13 cellular contexts compared by ENCODE assay signal in the genomic region with DNA sequence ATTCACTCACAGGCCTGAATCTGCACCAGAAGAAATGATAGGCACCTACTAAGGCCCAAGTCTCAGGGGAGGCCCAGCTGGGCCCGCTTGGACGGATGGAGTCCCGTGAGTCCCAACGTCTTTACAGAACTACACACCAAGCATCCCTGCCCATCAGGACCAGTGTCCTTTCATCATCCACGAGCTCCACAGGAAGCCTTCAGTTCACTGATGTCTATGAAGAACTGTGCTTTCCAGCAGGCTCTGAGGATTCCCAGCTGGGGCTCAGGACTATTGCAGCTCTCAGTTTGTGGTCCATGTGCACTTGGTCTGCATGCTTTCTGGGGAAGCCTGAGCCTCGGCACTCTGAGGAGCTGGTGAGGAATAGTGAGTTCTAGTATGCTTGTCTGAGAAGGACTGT.
DNase-seq lines count a peak whose midpoint lies in the region; ATAC-seq and TF ChIP-seq lines count a peak whose summit lies in the region.
"Had no signal": no experiment of that assay in that cellular context is flagged by ENCODE, and none has a peak within 500 bp of the region (broad histone marks: within the 10 kb centered on the region; RNA-seq: fewer than 3 reads in every experiment).

No MANE protein-coding gene starts in this region.

- H3K36me3 ChIP-seq in IMR-90 (ENCODE audit: control insufficient read depth, insufficient read depth, low read length) (no peaks in the 10 kb centered on the region), mesenchymal stem cell (ENCODE audit: control insufficient read depth in 1 of 2, insufficient read depth in 2 of 2, low read depth in 1 of 2, low read length in 2 of 2) (no peaks in the 10 kb centered on the region), sigmoid colon (no peaks in the 10 kb centered on the region), brain microvascular endothelial cell (replicated peaks) (no peaks in the 10 kb centered on the region)
- H3K36me3 ChIP-seq: BLaER1 had no signal

- CTCF ChIA-PET in IMR-90 (lab: Yijun Ruan, JAX) = interaction anchor here (1.1 kb wide), 1 partner anchor 11 kb away, joined by 3 read pairs; no protein-coding TSS in a partner anchor

- dilution Hi-C loops in IMR-90 (cut with HindIII; ENCODE audit: low sequenced_read_pairs, unreplicated experiment) = no loop called here

- H3K9me3 ChIP-seq in IMR-90 (ENCODE audit: control insufficient read depth, insufficient read depth, low read length) (no peaks in the 10 kb centered on the region), mesenchymal stem cell (ENCODE audit: control insufficient read depth, low read length) (no peaks in the 10 kb centered on the region), sigmoid colon (no peaks in the 10 kb centered on the region)
- H3K9me3 ChIP-seq: BLaER1 had no signal

- ATAC-seq in IMR-90 (ENCODE audit: low read depth) = no peak

- H3K79me1 ChIP-seq in IMR-90 (ENCODE audit: low read depth in 1 of 2, low read length in 2 of 2) (no peaks in the 10 kb centered on the region), mesenchymal stem cell (replicated peaks; ENCODE audit: low read length, poor library complexity, severe bottlenecking) (no peaks in the 10 kb centered on the region)

- H4K5ac ChIP-seq in IMR-90 (ENCODE audit: low read depth, low read length) = no peak overlapping the region; the same call in 1 of the 2 replicates

- H2BK20ac ChIP-seq in IMR-90 (ENCODE audit: low read depth, low read length) = peak overlapping the region; percentile 39

- H2AFZ ChIP-seq in IMR-90 (replicated peaks; ENCODE audit: low read length, poor library complexity) = no peak overlapping the region
- H2AFZ ChIP-seq in mesenchymal stem cell (ENCODE audit: low read depth, low read length) = no peak overlapping the region

- no peak for TF ChIP-seq EP300 in sigmoid colon (IDR thresholded peaks at IDR 0.05)

- H2AK9ac ChIP-seq in IMR-90 (replicated peaks; ENCODE audit: low read depth, low read length, poor library complexity) = no peak overlapping the region

- peaks cover 25% of the 10 kb centered on the region for H3K4me1 ChIP-seq in IMR-90 (ENCODE audit: control insufficient read depth, insufficient read depth, low read length)
- peaks cover 17% of the 10 kb centered on the region for H3K4me1 ChIP-seq in mesenchymal stem cell (ENCODE audit: control insufficient read depth, insufficient read depth, low read depth, low read length)
- H3K4me1 ChIP-seq in sigmoid colon = peaks cover 0 to 49% (median 42%) of the 10 kb centered on the region in 4 donors
- H3K4me1 ChIP-seq: BLaER1 had no signal

- TF ChIP-seq CTCF in IMR-90 (conservative IDR thresholded peaks at IDR 0.05; ENCODE audit: low read depth, low read length) (no peak), sigmoid colon (IDR thresholded peaks at IDR 0.05) (no peak), brain microvascular endothelial cell (IDR thresholded peaks at IDR 0.05; ENCODE audit: low read depth, low read length, missing control alignments) (no peak)

- H3K23ac ChIP-seq in IMR-90 (ENCODE audit: low read depth, low read length) (peak overlapping the region; percentile 50; the same call in 1 of the 2 replicates), mesenchymal stem cell (ENCODE audit: low read length in 2 of 2) (no peak overlapping the region)

- TF ChIP-seq POLR2A in IMR-90 (IDR thresholded peaks at IDR 0.05; ENCODE audit: low read depth, low read length) (no peak), sigmoid colon (IDR thresholded peaks at IDR 0.05) (no peak)

- H2BK15ac ChIP-seq in IMR-90 (ENCODE audit: low read depth, low read length) (peak overlapping the region; percentile 42; the same call in 2 of the 3 replicates), mesenchymal stem cell (ENCODE audit: low read depth, poor library complexity, severe bottlenecking) (no peak overlapping the region)

- H3K4ac ChIP-seq in IMR-90 (ENCODE audit: low read depth, low read length) (peak overlapping the region; percentile 64), mesenchymal stem cell (ENCODE audit: low read depth in 1 of 2, low read length in 2 of 2) (no peak overlapping the region)

- H4K8ac ChIP-seq in IMR-90 (ENCODE audit: low read depth in 2 of 2, low read length in 2 of 2) = peak overlapping the region; percentile 18 to 60; a peak in 3 of 4 replicates
- H4K8ac ChIP-seq in mesenchymal stem cell (ENCODE audit: low read length) = no peak overlapping the region

- H2BK12ac ChIP-seq in mesenchymal stem cell (ENCODE audit: low read length in 2 of 2) = no peak overlapping the region

- H3K18ac ChIP-seq in IMR-90 (ENCODE audit: low read depth, low read length) (peak overlapping the region; percentile 2; the same call in 1 of the 2 replicates), mesenchymal stem cell (ENCODE audit: low read depth in 1 of 2, low read length in 2 of 2) (no peak overlapping the region)

- peak overlapping the region; percentile 31; the same call in 1 of the 2 replicates for H4K91ac ChIP-seq in IMR-90 (ENCODE audit: insufficient read depth, low read depth, low read length)
- H4K91ac ChIP-seq in mesenchymal stem cell (ENCODE audit: low read length) = no peak overlapping the region

- POLR2A ChIA-PET in IMR-90 (lab: Charles Lee; ENCODE audit: unreplicated experiment) = no interaction called here

- BruUV-seq in IMR-90 (replicated peaks; lab: Mats Ljungman, UMichigan) = no TSS peak

- H2AK5ac ChIP-seq in IMR-90 (ENCODE audit: low read depth, low read length) = peak overlapping the region; percentile 54; the same call in 1 of the 2 replicates
- no peak overlapping the region for H2AK5ac ChIP-seq in mesenchymal stem cell (ENCODE audit: low read length, severe bottlenecking)

- H3K9me1 ChIP-seq in IMR-90 (ENCODE audit: insufficient read depth, low read length) = peaks cover 18% of the 10 kb centered on the region

- no peaks in the 10 kb centered on the region for H3K27me3 ChIP-seq in IMR-90 (ENCODE audit: control insufficient read depth, insufficient read depth, low read length)
- H3K27me3 ChIP-seq in mesenchymal stem cell (ENCODE audit: control insufficient read depth in 1 of 2, insufficient read depth in 1 of 2, low read length in 2 of 2) = no peaks in the 10 kb centered on the region
- H3K27me3 ChIP-seq in sigmoid colon = no peaks in the 10 kb centered on the region
- no peaks in the 10 kb centered on the region for H3K27me3 ChIP-seq in brain microvascular endothelial cell (replicated peaks)
- H3K27me3 ChIP-seq: BLaER1 had no signal

- H3K27ac ChIP-seq in IMR-90 (ENCODE audit: insufficient read depth, low read length) (peak overlapping the region; percentile 56; the same call in 1 of the 2 replicates), mesenchymal stem cell (ENCODE audit: low read length, poor library complexity, severe bottlenecking) (no peak overlapping the region), sigmoid colon (peak overlapping the region; percentile 72 to 89 (median 84)), brain microvascular endothelial cell (no peak overlapping the region)
- H3K27ac ChIP-seq: BLaER1 had no signal

- intact Hi-C loops in IMR-90 (cut with micrococcal nuclease) = loop anchor here (10.0 kb wide), 2 partner anchors 379 to 449 kb away; no protein-coding TSS in a partner anchor
- intact Hi-C loops in sigmoid colon (cut with DNase I) = loop anchor here (5.0 to 10.0 kb wide), 3 partner anchors 66 to 449 kb away; no protein-coding TSS in a partner anchor

- WGBS in IMR-90 (ENCODE audit: extremely low coverage in 2 of 2, insufficient read length in 1 of 2), 2 experiments = no CpG with 5 or more reads among the region's 6 CpGs
- 81% methylated on average over 6 of the region's 6 CpGs for WGBS in mesenchymal stem cell
- 72 to 73% methylated on average over 6 of the region's 6 CpGs for WGBS in sigmoid colon, 2 donors

- in situ Hi-C loops in IMR-90 (cut with MboI; ENCODE audit: low sequenced_read_pairs) (no loop called here), brain microvascular endothelial cell (cut with HindIII; ENCODE audit: low pct_ligation_motif_present, low sequenced_read_pairs) (no loop called here)

- no peak overlapping the region for H3K56ac ChIP-seq in IMR-90 (ENCODE audit: extremely low read depth, insufficient read depth, low read length)

- DNase-seq in IMR-90 (no peak), mesenchymal stem cell (no peak), sigmoid colon (no peak), brain microvascular endothelial cell (no peak), RPMI8226 (no peak), C1 segment of cervical spinal cord (lab: John Stamatoyannopoulos, UW) (no peak), D341Med (ENCODE audit: low spot score) (no peak)
- DNase-seq: CD4-positive, CD25-positive, alpha-beta regulatory T cell; DMS79 treated with DMSO at 0.1 percent for 48 hours; EL; HCEC 1CT; HFFc6 had no signal

- H2BK120ac ChIP-seq in IMR-90 (ENCODE audit: low read depth, low read length) (peak overlapping the region; percentile 73), mesenchymal stem cell (ENCODE audit: low read depth, low read length) (no peak overlapping the region)

- no peak overlapping the region for H3K4me3 ChIP-seq in IMR-90 (ENCODE audit: insufficient read depth, low read depth, low read length)
- peak overlapping the region in 1 of 2 experiments; percentile 65 for H3K4me3 ChIP-seq in mesenchymal stem cell (ENCODE audit: insufficient read depth in 1 of 2, low read depth in 1 of 2, low read length in 2 of 2)
- no peak overlapping the region for H3K4me3 ChIP-seq in sigmoid colon
- no peak overlapping the region for H3K4me3 ChIP-seq in brain microvascular endothelial cell (ENCODE audit: low read depth, low read length)
- H3K4me3 ChIP-seq: BLaER1 had no signal

- no peak overlapping the region for H2BK5ac ChIP-seq in IMR-90 (ENCODE audit: low read depth, low read length, poor library complexity, severe bottlenecking)
- no peak overlapping the region for H2BK5ac ChIP-seq in mesenchymal stem cell (ENCODE audit: low read depth, low read length, poor library complexity, severe bottlenecking)

- H3K14ac ChIP-seq in IMR-90 (replicated peaks; ENCODE audit: low read depth, low read length) (peak overlapping the region; percentile 51), mesenchymal stem cell (ENCODE audit: low read length in 2 of 2) (no peak overlapping the region)

- no peak overlapping the region for H3K9ac ChIP-seq in IMR-90 (ENCODE audit: low read depth, low read length)
- peak overlapping the region; percentile 85 for H3K9ac ChIP-seq in mesenchymal stem cell (ENCODE audit: low read length)
- H3K9ac ChIP-seq: BLaER1 had no signal

- no peak for TF ChIP-seq RAD21 in IMR-90 (IDR thresholded peaks at IDR 0.05; ENCODE audit: low read length)

- no peak overlapping the region for H3K4me2 ChIP-seq in IMR-90 (ENCODE audit: low read depth, low read length)
- H3K4me2 ChIP-seq in mesenchymal stem cell (ENCODE audit: low read length, poor library complexity, severe bottlenecking) = no peak overlapping the region
- H3K4me2 ChIP-seq: BLaER1 had no signal

- no peaks in the 10 kb centered on the region for H4K20me1 ChIP-seq in IMR-90 (ENCODE audit: insufficient read depth, low read length)
- H4K20me1 ChIP-seq: BLaER1 had no signal

TF ChIP-seq in IMR-90, 13 proteins besides CTCF, POLR2A, EP300 and RAD21 (continues in another document):
- no peak for TF ChIP-seq CHD1 (IDR thresholded peaks at IDR 0.05; ENCODE audit: low read depth, low read length)

Comparison
In these comparisons a context has a peak if more than half of its experiments do, and no peak if none do; other contexts are left out.
1. H3K27ac ChIP-seq: peak in IMR-90 (single experiment) and sigmoid colon (4 of 4); none in mesenchymal stem cell (single experiment) and brain microvascular endothelial cell (single experiment).